ENCODE assay signal across 27 cellular contexts in the genomic region with DNA sequence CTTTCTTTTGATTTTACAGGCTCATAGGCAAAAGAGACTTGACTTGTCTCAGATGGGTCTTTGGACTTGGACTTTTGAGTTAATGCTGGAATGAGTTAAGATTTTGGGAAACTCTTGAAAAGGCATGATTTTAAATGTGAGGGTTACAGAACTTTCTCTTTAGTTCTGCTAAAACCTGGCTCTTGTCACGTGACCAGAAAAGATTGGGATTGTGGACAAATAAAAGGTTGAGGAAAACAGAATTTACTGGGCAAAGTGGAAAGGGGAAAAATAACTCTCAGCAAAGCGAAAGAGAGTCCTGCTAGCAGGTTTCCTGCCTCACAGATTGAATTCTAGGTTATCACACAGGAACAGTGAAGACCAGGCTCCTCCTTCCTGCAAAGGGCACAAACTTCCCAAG.
"Had no signal": no experiment of that assay in that cellular context is flagged by ENCODE, and none has a peak within 500 bp of the region (broad histone marks: within the 10 kb centered on the region; RNA-seq: fewer than 3 reads in every experiment).

No MANE protein-coding gene starts in this region.

- ATAC-seq: stimulated activated effector memory CD8-positive, alpha-beta T cell treated with anti-CD3 and anti-CD28 coated beads, Interleukin-12 subunit alpha, Interleukin-12 subunit beta, amount 100 ng/mL, for 72 hours; stimulated activated memory B cell treated with anti-CD40 and anti-IgM and Interleukin-4, amounts not matched to agents 10 μg/mL and 1 μg/mL and 100 μg/mL, for 72 hours; stimulated activated naive B cell treated with anti-CD40 and anti-IgM and Interleukin-4, amounts not matched to agents 10 μg/mL and 1 μg/mL and 100 μg/mL, for 72 hours; stimulated activated naive CD8-positive, alpha-beta T cell treated with anti-CD3 and anti-CD28 coated beads, Interleukin-15, amount 100 ng/mL, for 72 hours; stimulated activated naive CD8-positive, alpha-beta T cell treated with anti-CD3 and anti-CD28 coated beads, Interleukin-15, Interleukin-2, amounts not matched to agents 100 U/mL and 50 U/mL, for 24 hours; upper lobe of right lung had no signal

- FAIRE-seq: urothelium cell line had no signal

- DNase-seq: stimulated activated CD4-positive, alpha-beta T cell treated with anti-CD3 and anti-CD28 coated beads, Interleukin-2, amount 100 ng/mL, for 48 hours; stimulated activated CD4-positive, alpha-beta T cell treated with anti-CD3 and anti-CD28 coated beads, Interleukin-4, amount 100 ng/mL, for 1 hour; stimulated activated CD4-positive, alpha-beta T cell treated with anti-CD3 and anti-CD28 coated beads, Interleukin-4, amount 100 ng/mL, for 24 hours; stimulated activated CD4-positive, alpha-beta T cell treated with anti-CD3 and anti-CD28 coated beads, Interleukin-4, amount 100 ng/mL, for 4 hours; stimulated activated CD8-positive, alpha-beta memory T cell treated with anti-CD3 and anti-CD28 coated beads, Interleukin-4, amount 100 ng/mL, for 48 hours; stimulated activated naive B cell treated with anti-CD40 and anti-IgM and Interleukin-4, amounts not matched to agents 10 μg/mL and 1 μg/mL and 100 μg/mL, for 72 hours; stimulated activated naive CD4-positive, alpha-beta T cell; stimulated activated naive CD4-positive, alpha-beta T cell treated with Interleukin-2 at 50 U/mL for 16 hours; stimulated activated naive CD8-positive, alpha-beta T cell treated with anti-CD3 and anti-CD28 coated beads, Interleukin-15, amount 100 ng/mL, for 72 hours; stimulated activated naive CD8-positive, alpha-beta T cell treated with anti-CD3 and anti-CD28 coated beads, Interleukin-15, Interleukin-2, amounts not matched to agents 100 U/mL and 50 U/mL, for 24 hours; stomach; substantia nigra; testis; thyroid gland; tibial artery; transverse colon; trophoblast cell; upper lobe of left lung; upper lobe of right lung; uterus had no signal

- H3K9me3 ChIP-seq: suprapubic skin, testis, thoracic aorta, thyroid gland, tibial artery, tibial nerve, transverse colon, upper lobe of left lung, upper lobe of right lung, uterus, vagina had no signal

- H3K36me3 ChIP-seq: stomach, suprapubic skin, thoracic aorta, thyroid gland, tibial artery, tibial nerve, transverse colon, upper lobe of left lung, upper lobe of right lung, uterus, vagina had no signal

- H3K4me3 ChIP-seq: stomach, suprapubic skin, testis, thoracic aorta, thyroid gland, tibial artery, tibial nerve, transverse colon, upper lobe of left lung, upper lobe of right lung, uterus, vagina had no signal

- H3K4me1 ChIP-seq: stomach, suprapubic skin, testis, thyroid gland, tibial artery, tibial nerve, transverse colon, upper lobe of left lung, upper lobe of right lung, uterus, vagina had no signal

- H3K27me3 ChIP-seq: stomach, suprapubic skin, testis, thyroid gland, tibial artery, tibial nerve, transverse colon, upper lobe of left lung, upper lobe of right lung, uterus, vagina had no signal

- H3K27ac ChIP-seq: stomach, suprapubic skin, testis, thoracic aorta, thyroid gland, tibial artery, tibial nerve, transverse colon, upper lobe of left lung, upper lobe of right lung, uterus, vagina had no signal
